ENCODE assay signal across 7 cellular contexts in genomic region chr13:39263033-39263432, GRCh38.
DNase-seq lines count a peak whose midpoint lies in the region; ATAC-seq and TF ChIP-seq lines count a peak whose summit lies in the region.

No MANE protein-coding gene starts in this region.

- no peak for TF ChIP-seq POLR2A in breast epithelium (IDR thresholded peaks at IDR 0.05)

- intact Hi-C loops in breast epithelium (cut with DNase I; ENCODE audit: low total_unique reads), result no loop called here

- no peak for DNase-seq in GM06990 (ENCODE audit: extremely low read depth, insufficient read length)
- DNase-seq in HuH-7.5 (ENCODE audit: low spot score), result peak; percentile 11
- peak; percentile 48 for DNase-seq in RKO (ENCODE audit: low spot score)
- no peak for DNase-seq in breast epithelium (ENCODE audit: low spot score in 2 of 2)
- peak; percentile 47 for DNase-seq in kidney tubule cell (ENCODE audit: low spot score)
- DNase-seq in stimulated activated effector memory CD8-positive, alpha-beta T cell treated with anti-CD3 and anti-CD28 coated beads, Interleukin-12 subunit alpha, Interleukin-12 subunit beta, amount 100 ng/mL, for 72 hours (ENCODE audit: low spot score in 2 of 2), result peak in 1 of 2 donors; percentile 52

- H3K27ac ChIP-seq in breast epithelium, result peak overlapping the region in 1 of 2 donors; percentile 15

- no peaks in the 10 kb centered on the region for H3K4me1 Mint-ChIP-seq in stimulated activated effector memory CD8-positive, alpha-beta T cell treated with anti-CD3 and anti-CD28 coated beads, Interleukin-12 subunit alpha, Interleukin-12 subunit beta, amount 100 ng/mL, for 72 hours

- H3K36me3 Mint-ChIP-seq in stimulated activated effector memory CD8-positive, alpha-beta T cell treated with anti-CD3 and anti-CD28 coated beads, Interleukin-12 subunit alpha, Interleukin-12 subunit beta, amount 100 ng/mL, for 72 hours, result no peaks in the 10 kb centered on the region

- H3K4me1 ChIP-seq in breast epithelium, result peaks cover 0 to 2% of the 10 kb centered on the region in 2 donors

- H3K27me3 ChIP-seq in GM06990 (replicated peaks; ENCODE audit: control insufficient read depth, insufficient read depth, low read length) (no peaks in the 10 kb centered on the region), breast epithelium (no peaks in the 10 kb centered on the region)

- no peak overlapping the region for H3K27ac Mint-ChIP-seq in stimulated activated effector memory CD8-positive, alpha-beta T cell treated with anti-CD3 and anti-CD28 coated beads, Interleukin-12 subunit alpha, Interleukin-12 subunit beta, amount 100 ng/mL, for 72 hours

- H3K9me3 ChIP-seq in breast epithelium, result no peaks in the 10 kb centered on the region

- TF ChIP-seq CTCF in GM06990 (IDR thresholded peaks at IDR 0.05; ENCODE audit: insufficient read depth, low read length, poor library complexity, severe bottlenecking), result peak; percentile 65
- TF ChIP-seq CTCF in breast epithelium (IDR thresholded peaks at IDR 0.05), result peak; percentile 44 to 66 (median 52)

- H3K9me3 Mint-ChIP-seq in stimulated activated effector memory CD8-positive, alpha-beta T cell treated with anti-CD3 and anti-CD28 coated beads, Interleukin-12 subunit alpha, Interleukin-12 subunit beta, amount 100 ng/mL, for 72 hours, result no peaks in the 10 kb centered on the region

- no peaks in the 10 kb centered on the region for H3K36me3 ChIP-seq in GM06990 (ENCODE audit: control insufficient read depth, insufficient read depth, low read length)
- no peaks in the 10 kb centered on the region for H3K36me3 ChIP-seq in breast epithelium

- H3K4me3 ChIP-seq in GM06990 (replicated peaks; ENCODE audit: low read depth, low read length) (no peak overlapping the region), breast epithelium (no peak overlapping the region)

- H3K4me3 Mint-ChIP-seq in stimulated activated effector memory CD8-positive, alpha-beta T cell treated with anti-CD3 and anti-CD28 coated beads, Interleukin-12 subunit alpha, Interleukin-12 subunit beta, amount 100 ng/mL, for 72 hours, result no peak overlapping the region

- ATAC-seq in GM21528 (IDR thresholded peaks at IDR 0.05; ENCODE audit: low FRiP score, unreplicated experiment), result peak; percentile 90
- peak; percentile 77 for ATAC-seq in stimulated activated effector memory CD8-positive, alpha-beta T cell treated with anti-CD3 and anti-CD28 coated beads, Interleukin-12 subunit alpha, Interleukin-12 subunit beta, amount 100 ng/mL, for 72 hours

Comparison
In these comparisons a context has a peak if more than half of its experiments do, and no peak if none do; other contexts are left out.
1. DNase-seq: peak in HuH-7.5 (single experiment), RKO (single experiment) and kidney tubule cell (single experiment); none in GM06990 (single experiment) and breast epithelium (0 of 2).